In the genomic region with DNA sequence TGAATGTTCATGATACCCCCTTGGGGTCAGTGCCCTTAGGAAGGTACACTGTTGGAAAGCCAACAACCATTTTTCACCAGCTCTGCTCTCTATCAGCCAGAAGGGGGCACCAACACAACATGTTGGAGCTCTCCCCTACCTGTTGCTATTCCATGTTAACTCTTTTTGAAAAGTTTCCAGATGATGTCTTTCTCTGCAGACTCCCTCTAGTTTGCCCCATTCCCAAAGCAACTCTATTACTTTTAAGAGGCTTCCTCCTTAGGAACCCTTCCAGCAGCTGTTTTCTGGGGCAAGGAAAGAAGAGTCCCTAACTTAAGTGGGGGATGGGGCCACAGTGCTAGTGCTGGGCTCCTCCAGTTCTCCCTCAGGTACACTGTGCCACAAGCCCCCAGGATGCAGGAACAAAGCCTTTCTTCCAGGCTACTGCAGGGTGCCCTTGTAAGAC, we compare ENCODE assay signal across 1 cellular context.
TF ChIP-seq lines count a peak whose summit lies in the region.

No MANE protein-coding gene starts in this region.

TF ChIP-seq in K562, 482 proteins besides CTCF, POLR2A, EP300 and RAD21 (continued from another document):
- TF ChIP-seq ZFPM2 (CRISPR knock-in tag; IDR thresholded peaks at IDR 0.05): no peak
- peak in 1 of 3 experiments; percentile 16 for TF ChIP-seq YY1 (IDR thresholded peaks at IDR 0.05; ENCODE audit: borderline replicate concordance in 1 of 3, control insufficient read depth in 1 of 3, extremely low read depth in 1 of 3, insufficient read depth in 3 of 3, insufficient read length in 1 of 3, insufficient replicate concordance in 2 of 3, low read depth in 1 of 3, low read length in 2 of 3)
- no peak for TF ChIP-seq FOXP1 (CRISPR knock-in tag; IDR thresholded peaks at IDR 0.05)
- TF ChIP-seq, protein P1, sequence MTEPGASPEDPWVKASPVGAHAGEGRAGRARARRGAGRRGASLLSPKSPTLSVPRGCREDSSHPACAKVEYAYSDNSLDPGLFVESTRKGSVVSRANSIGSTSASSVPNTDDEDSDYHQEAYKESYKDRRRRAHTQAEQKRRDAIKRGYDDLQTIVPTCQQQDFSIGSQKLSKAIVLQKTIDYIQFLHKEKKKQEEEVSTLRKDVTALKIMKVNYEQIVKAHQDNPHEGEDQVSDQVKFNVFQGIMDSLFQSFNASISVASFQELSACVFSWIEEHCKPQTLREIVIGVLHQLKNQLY (CRISPR knock-in tag; conservative IDR thresholded peaks at IDR 0.05): no peak
- no peak for TF ChIP-seq KAT8 (IDR thresholded peaks at IDR 0.05; ENCODE audit: low read depth)
- TF ChIP-seq, protein P2, sequence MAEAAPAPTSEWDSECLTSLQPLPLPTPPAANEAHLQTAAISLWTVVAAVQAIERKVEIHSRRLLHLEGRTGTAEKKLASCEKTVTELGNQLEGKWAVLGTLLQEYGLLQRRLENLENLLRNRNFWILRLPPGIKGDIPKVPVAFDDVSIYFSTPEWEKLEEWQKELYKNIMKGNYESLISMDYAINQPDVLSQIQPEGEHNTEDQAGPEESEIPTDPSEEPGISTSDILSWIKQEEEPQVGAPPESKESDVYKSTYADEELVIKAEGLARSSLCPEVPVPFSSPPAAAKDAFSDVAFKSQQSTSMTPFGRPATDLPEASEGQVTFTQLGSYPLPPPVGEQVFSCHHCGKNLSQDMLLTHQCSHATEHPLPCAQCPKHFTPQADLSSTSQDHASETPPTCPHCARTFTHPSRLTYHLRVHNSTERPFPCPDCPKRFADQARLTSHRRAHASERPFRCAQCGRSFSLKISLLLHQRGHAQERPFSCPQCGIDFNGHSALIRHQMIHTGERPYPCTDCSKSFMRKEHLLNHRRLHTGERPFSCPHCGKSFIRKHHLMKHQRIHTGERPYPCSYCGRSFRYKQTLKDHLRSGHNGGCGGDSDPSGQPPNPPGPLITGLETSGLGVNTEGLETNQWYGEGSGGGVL (CRISPR knock-in tag; IDR thresholded peaks at IDR 0.05): no peak
- TF ChIP-seq, protein P3, sequence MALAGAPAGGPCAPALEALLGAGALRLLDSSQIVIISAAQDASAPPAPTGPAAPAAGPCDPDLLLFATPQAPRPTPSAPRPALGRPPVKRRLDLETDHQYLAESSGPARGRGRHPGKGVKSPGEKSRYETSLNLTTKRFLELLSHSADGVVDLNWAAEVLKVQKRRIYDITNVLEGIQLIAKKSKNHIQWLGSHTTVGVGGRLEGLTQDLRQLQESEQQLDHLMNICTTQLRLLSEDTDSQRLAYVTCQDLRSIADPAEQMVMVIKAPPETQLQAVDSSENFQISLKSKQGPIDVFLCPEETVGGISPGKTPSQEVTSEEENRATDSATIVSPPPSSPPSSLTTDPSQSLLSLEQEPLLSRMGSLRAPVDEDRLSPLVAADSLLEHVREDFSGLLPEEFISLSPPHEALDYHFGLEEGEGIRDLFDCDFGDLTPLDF (CRISPR knock-in tag; IDR thresholded peaks at IDR 0.05): no peak
- peak; percentile 62; the same call in 1 of the 2 replicates for TF ChIP-seq OTX1 (CRISPR knock-in tag; IDR thresholded peaks at IDR 0.05)
- peak; percentile 63; the same call in 1 of the 2 replicates for TF ChIP-seq ARID2 (IDR thresholded peaks at IDR 0.05)
- TF ChIP-seq PRMT5 (CRISPR knock-in tag; IDR thresholded peaks at IDR 0.05): no peak
- TF ChIP-seq KLF13 (tag; IDR thresholded peaks at IDR 0.05; ENCODE audit: borderline replicate concordance, low read depth): no peak
- TF ChIP-seq, protein P4, sequence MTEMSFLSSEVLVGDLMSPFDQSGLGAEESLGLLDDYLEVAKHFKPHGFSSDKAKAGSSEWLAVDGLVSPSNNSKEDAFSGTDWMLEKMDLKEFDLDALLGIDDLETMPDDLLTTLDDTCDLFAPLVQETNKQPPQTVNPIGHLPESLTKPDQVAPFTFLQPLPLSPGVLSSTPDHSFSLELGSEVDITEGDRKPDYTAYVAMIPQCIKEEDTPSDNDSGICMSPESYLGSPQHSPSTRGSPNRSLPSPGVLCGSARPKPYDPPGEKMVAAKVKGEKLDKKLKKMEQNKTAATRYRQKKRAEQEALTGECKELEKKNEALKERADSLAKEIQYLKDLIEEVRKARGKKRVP (CRISPR knock-in tag; IDR thresholded peaks at IDR 0.05): no peak
- TF ChIP-seq, protein P5, sequence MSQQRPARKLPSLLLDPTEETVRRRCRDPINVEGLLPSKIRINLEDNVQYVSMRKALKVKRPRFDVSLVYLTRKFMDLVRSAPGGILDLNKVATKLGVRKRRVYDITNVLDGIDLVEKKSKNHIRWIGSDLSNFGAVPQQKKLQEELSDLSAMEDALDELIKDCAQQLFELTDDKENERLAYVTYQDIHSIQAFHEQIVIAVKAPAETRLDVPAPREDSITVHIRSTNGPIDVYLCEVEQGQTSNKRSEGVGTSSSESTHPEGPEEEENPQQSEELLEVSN (IDR thresholded peaks at IDR 0.05; ENCODE audit: borderline replicate concordance in 1 of 2, extremely low read depth in 1 of 2, insufficient read depth in 1 of 2, insufficient read length in 1 of 2, low read depth in 1 of 2, low read length in 1 of 2, poor library complexity in 1 of 2, severe bottlenecking in 1 of 2): no peak
- no peak for TF ChIP-seq HSF4 (CRISPR knock-in tag; IDR thresholded peaks at IDR 0.05; ENCODE audit: borderline replicate concordance)
